In the genomic region with DNA sequence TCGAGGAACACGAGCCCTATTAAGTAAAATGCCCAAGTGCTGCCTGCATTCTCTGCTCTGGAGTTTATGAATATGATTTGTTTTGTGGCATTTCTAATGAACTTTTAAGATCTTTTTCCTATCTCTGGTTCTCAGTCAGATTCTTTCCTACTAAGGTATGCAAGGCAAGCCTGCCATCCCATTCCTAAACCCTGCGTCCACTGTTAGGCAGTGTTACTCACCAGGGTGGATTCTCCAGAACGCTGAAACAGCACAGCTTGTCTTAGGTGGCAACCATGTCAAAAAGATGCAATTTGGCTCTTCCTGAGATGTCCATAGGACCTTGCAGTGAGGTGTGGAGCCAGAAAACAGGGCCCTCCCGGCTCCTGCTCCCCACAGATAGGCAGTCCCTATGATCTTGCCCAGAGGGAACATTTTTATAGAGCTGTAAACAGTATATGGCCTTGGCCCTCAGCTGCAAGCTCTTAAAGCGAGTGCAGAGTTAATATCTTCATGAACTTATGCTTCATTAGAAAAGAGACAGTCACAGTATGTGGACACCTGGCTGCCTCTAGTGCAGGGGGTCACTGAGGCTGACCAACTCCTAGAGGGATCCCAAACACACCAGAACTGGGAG, we compare ENCODE assay signal across 25 cellular contexts.
DNase-seq lines count a peak whose midpoint lies in the region; ATAC-seq, FAIRE-seq and TF ChIP-seq lines count a peak whose summit lies in the region.
"Had no signal": no experiment of that assay in that cellular context is flagged by ENCODE, and none has a peak within 500 bp of the region (broad histone marks: within the 10 kb centered on the region; RNA-seq: fewer than 3 reads in every experiment).

No MANE protein-coding gene starts in this region.

- no peak for FAIRE-seq in K562 (lab: Jason Lieb, UNC)
- FAIRE-seq: A204.1, islet of Langerhans had no signal

- no peak overlapping the region for H3K27ac Mint-ChIP-seq in naive thymus-derived CD4-positive, alpha-beta T cell
- H3K27ac Mint-ChIP-seq: IgD-negative memory B cell; T-helper 2 cell treated with Interferon-gamma antibody and Interleukin-4, amounts not matched to agents 5 μg/mL and 100 μg/mL, for 36 hours had no signal

- peak; percentile 95 for ATAC-seq in IMR-90 (ENCODE audit: low read depth)
- peak; percentile 17 for ATAC-seq in K562
- ATAC-seq in left colon = peak; percentile 73
- ATAC-seq in naive thymus-derived CD4-positive, alpha-beta T cell = no peak
- ATAC-seq: gastrocnemius medialis, upper lobe of right lung had no signal

- DNase-seq in AG04450 (ENCODE audit: low read depth, low spot score) = peak; percentile 27
- peak; percentile 72 for DNase-seq in IMR-90
- DNase-seq in K562 (ENCODE audit: extremely low read depth in 1 of 4, low spot score in 3 of 4) = no peak
- DNase-seq in left colon = no peak
- DNase-seq in activated CD4-positive, alpha-beta T cell treated with anti-CD3 and anti-CD28 coated beads, Interleukin-2, amount 50 U/mL, for 4 hours = no peak
- DNase-seq in NCI-H446 treated with DMSO at 0.1 percent for 48 hours (lab: John Stamatoyannopoulos, UW) = no peak
- no peak for DNase-seq in naive thymus-derived CD4-positive, alpha-beta T cell
- DNase-seq in activated CD4-positive, alpha-beta T cell treated with anti-CD3 and anti-CD28 coated beads for 4 hours = no peak
- DNase-seq: activated CD4-positive, alpha-beta T cell treated with anti-CD3 and anti-CD28 coated beads, Interleukin-2, amount 50 U/mL, for 48 hours; activated effector memory CD4-positive, alpha-beta T cell treated with Interleukin-2 at 50 U/mL for 16 hours; adrenal gland; C1 segment of cervical spinal cord; Calu3; erythroblast; gastrocnemius medialis; HCEC 1CT; hippocampal formation; NCI-H526; stimulated activated CD4-positive, alpha-beta T cell treated with anti-CD3 and anti-CD28 coated beads, Interleukin-4, amount 100 ng/mL, for 24 hours; upper lobe of right lung had no signal

- no peak for TF ChIP-seq EP300 in K562 (IDR thresholded peaks at IDR 0.05; ENCODE audit: low read length)

- no peak for TF ChIP-seq POLR2A in IMR-90 (IDR thresholded peaks at IDR 0.05; ENCODE audit: low read depth, low read length)
- no peak for TF ChIP-seq POLR2A in K562 (conservative IDR thresholded peaks at IDR 0.05)

- peak overlapping the region; percentile 42; the same call in 1 of the 2 replicates for H3K14ac ChIP-seq in IMR-90 (replicated peaks; ENCODE audit: low read depth, low read length)

- no peak overlapping the region for H3K4me3 ChIP-seq in AG04450 (ENCODE audit: low read depth, low read length)
- H3K4me3 ChIP-seq in IMR-90 (ENCODE audit: insufficient read depth, low read depth, low read length) = no peak overlapping the region
- H3K4me3 ChIP-seq in K562 = no peak overlapping the region
- H3K4me3 ChIP-seq in naive thymus-derived CD4-positive, alpha-beta T cell (ENCODE audit: low read length) = no peak overlapping the region
- H3K4me3 ChIP-seq: adrenal gland, gastrocnemius medialis, upper lobe of right lung had no signal

- peak overlapping the region; percentile 62 for H2AK9ac ChIP-seq in IMR-90 (replicated peaks; ENCODE audit: low read depth, low read length, poor library complexity)

- peak overlapping the region; percentile 63; the same call in 1 of the 2 replicates for H2BK20ac ChIP-seq in IMR-90 (ENCODE audit: low read depth, low read length)

- 60% methylated on average over 1 of the region's 6 CpGs; no CpG with 5 or more reads in 1 of the 2 experiments for WGBS in IMR-90 (ENCODE audit: extremely low coverage in 2 of 2, insufficient read length in 1 of 2), 2 experiments
- 5% methylated on average over 6 of the region's 6 CpGs for whole genome bisulfite sequencing in K562 (ENCODE audit: insufficient coverage, low coverage, missing lambda C conversion rate)

- H3K9me3 Mint-ChIP-seq in naive thymus-derived CD4-positive, alpha-beta T cell = no peaks in the 10 kb centered on the region
- H3K9me3 Mint-ChIP-seq: central memory CD8-positive, alpha-beta T cell; IgD-negative memory B cell; T-helper 2 cell treated with Interferon-gamma antibody and Interleukin-4, amounts not matched to agents 5 μg/mL and 100 μg/mL, for 36 hours had no signal

- peak overlapping the region in 1 of 2 experiments; percentile 68; a peak in 2 of 4 replicates for H4K8ac ChIP-seq in IMR-90 (ENCODE audit: low read depth in 2 of 2, low read length in 2 of 2)

- H3K27me3 Mint-ChIP-seq in naive thymus-derived CD4-positive, alpha-beta T cell = peaks cover 3 to 24% (median 16%) of the 10 kb centered on the region in 5 donors

- H4K20me1 ChIP-seq in IMR-90 (ENCODE audit: insufficient read depth, low read length) = no peaks in the 10 kb centered on the region
- no peaks in the 10 kb centered on the region for H4K20me1 ChIP-seq in K562 (replicated peaks; ENCODE audit: control insufficient read depth, insufficient read depth, low read length)

- no peaks in the 10 kb centered on the region for H3K4me1 Mint-ChIP-seq in naive thymus-derived CD4-positive, alpha-beta T cell
- H3K4me1 Mint-ChIP-seq: central memory CD8-positive, alpha-beta T cell; IgD-negative memory B cell had no signal

- H3K18ac ChIP-seq in IMR-90 (ENCODE audit: low read depth, low read length) = no peak overlapping the region

- H2BK5ac ChIP-seq in IMR-90 (ENCODE audit: low read depth, low read length, poor library complexity, severe bottlenecking) = peak overlapping the region; percentile 36

- H3K79me2 ChIP-seq in K562 (ENCODE audit: control insufficient read depth, insufficient read depth, low read length) = no peaks in the 10 kb centered on the region

- no peak overlapping the region for H3K23ac ChIP-seq in IMR-90 (ENCODE audit: low read depth, low read length)

- H3K27me3 ChIP-seq in AG04450 (ENCODE audit: control insufficient read depth, insufficient read depth, low read length) = no peaks in the 10 kb centered on the region
- H3K27me3 ChIP-seq in IMR-90 (ENCODE audit: control insufficient read depth, insufficient read depth, low read length) = no peaks in the 10 kb centered on the region
- H3K27me3 ChIP-seq in K562 (ENCODE audit: control insufficient read depth in 2 of 2, insufficient read depth in 2 of 2, low read length in 2 of 2) = peaks cover 2 to 30% of the 10 kb centered on the region in 2 experiments; a peak in 4 of 5 replicates
- H3K27me3 ChIP-seq in naive thymus-derived CD4-positive, alpha-beta T cell (ENCODE audit: control insufficient read depth in 2 of 2, insufficient read depth in 2 of 2, low read length in 2 of 2) = no peaks in the 10 kb centered on the region
- H3K27me3 ChIP-seq: adrenal gland, gastrocnemius medialis, upper lobe of right lung had no signal

- H3K4me2 ChIP-seq in IMR-90 (ENCODE audit: low read depth, low read length) = no peak overlapping the region
- no peak overlapping the region for H3K4me2 ChIP-seq in K562 (ENCODE audit: insufficient read depth, low read length)

- H2AK5ac ChIP-seq in IMR-90 (ENCODE audit: low read depth, low read length) = no peak overlapping the region; the same call in 1 of the 2 replicates

- peaks cover 4% of the 10 kb centered on the region; the same call in 1 of the 2 replicates for H3K9me1 ChIP-seq in IMR-90 (ENCODE audit: insufficient read depth, low read length)
- no peaks in the 10 kb centered on the region for H3K9me1 ChIP-seq in K562 (ENCODE audit: control insufficient read depth, insufficient read depth, low read length)

- in situ Hi-C loops in IMR-90 (cut with MboI; ENCODE audit: low sequenced_read_pairs) = no loop called here
- in situ Hi-C loops in K562 (cut with MboI) = loop anchor here (5.0 kb wide), 1 partner anchor 47 kb away; no protein-coding TSS in a partner anchor

- intact Hi-C loops in IMR-90 (cut with micrococcal nuclease) (no loop called here), K562 (cut with micrococcal nuclease) (no loop called here), left colon (cut with DNase I, micrococcal nuclease) (no loop called here)
- intact Hi-C loops in naive thymus-derived CD4-positive, alpha-beta T cell (cut with micrococcal nuclease) = no loop called here

- H3K27ac ChIP-seq in AG04450 (ENCODE audit: low read depth, low read length) (peak overlapping the region; percentile 31), IMR-90 (ENCODE audit: insufficient read depth, low read length) (no peak overlapping the region), K562 (ENCODE audit: extremely low read depth, low read depth, low read length) (no peak overlapping the region)
- H3K27ac ChIP-seq in naive thymus-derived CD4-positive, alpha-beta T cell (ENCODE audit: low read depth, low read length) = no peak overlapping the region
- H3K27ac ChIP-seq: adrenal gland, gastrocnemius medialis, upper lobe of right lung had no signal

- no peak overlapping the region for H3K56ac ChIP-seq in IMR-90 (ENCODE audit: extremely low read depth, insufficient read depth, low read length)

- H3K4me3 Mint-ChIP-seq in naive thymus-derived CD4-positive, alpha-beta T cell = no peak overlapping the region
- H3K4me3 Mint-ChIP-seq: central memory CD8-positive, alpha-beta T cell; IgD-negative memory B cell; T-helper 2 cell treated with Interferon-gamma antibody and Interleukin-4, amounts not matched to agents 5 μg/mL and 100 μg/mL, for 36 hours had no signal

- dilution Hi-C loops in IMR-90 (cut with HindIII; ENCODE audit: low sequenced_read_pairs, unreplicated experiment) = no loop called here

- H4K91ac ChIP-seq in IMR-90 (ENCODE audit: insufficient read depth, low read depth, low read length) = 0 out of 2 replicates have a peak overlapping the region, but pooled peaks have one; percentile 23

- no peaks in the 10 kb centered on the region for H3K79me1 ChIP-seq in IMR-90 (ENCODE audit: low read depth in 1 of 2, low read length in 2 of 2)

- peak overlapping the region; percentile 53; the same call in 1 of the 2 replicates for H2BK120ac ChIP-seq in IMR-90 (ENCODE audit: low read depth, low read length)

- peak overlapping the region; percentile 23; the same call in 1 of the 2 replicates for H4K5ac ChIP-seq in IMR-90 (ENCODE audit: low read depth, low read length)

- no TSS peak for BruUV-seq in IMR-90 (replicated peaks; lab: Mats Ljungman, UMichigan)
- BruUV-seq in K562 (replicated peaks; lab: Mats Ljungman, UMichigan) = no TSS peak

- POLR2A ChIA-PET in AG04450 (lab: Yijun Ruan, JAX) = no interaction called here
- POLR2A ChIA-PET in IMR-90 (lab: Charles Lee; ENCODE audit: unreplicated experiment) = no interaction called here
- POLR2A ChIA-PET in K562 (lab: Yijun Ruan, JAX) = interaction anchor here (0.7 to 1.2 kb wide), 2 partner anchors 15 to 36 kb away, joined by 3 to 4 read pairs; no protein-coding TSS in a partner anchor
- POLR2A ChIA-PET in naive thymus-derived CD4-positive, alpha-beta T cell (lab: Charles Lee) = no interaction called here

- CTCF ChIA-PET in AG04450 (lab: Charles Lee) = interaction anchor here (1.2 kb wide), 1 partner anchor 12 kb away, joined by 3 read pairs; no protein-coding TSS in a partner anchor
- CTCF ChIA-PET in IMR-90 (lab: Yijun Ruan, JAX) = interaction anchor here (0.7 kb wide), 1 partner anchor 56 kb away, joined by 3 read pairs; no protein-coding TSS in a partner anchor
- CTCF ChIA-PET in K562 (lab: Yijun Ruan, JAX; ENCODE audit: low intra/inter-chr PET ratio) = no interaction called here
- CTCF ChIA-PET in naive thymus-derived CD4-positive, alpha-beta T cell (lab: Charles Lee) = no interaction called here

- no peak overlapping the region for H3K4ac ChIP-seq in IMR-90 (ENCODE audit: low read depth, low read length)

- TF ChIP-seq RAD21 in IMR-90 (IDR thresholded peaks at IDR 0.05; ENCODE audit: low read length) = no peak
- TF ChIP-seq RAD21 in K562 (CRISPR knock-in tag; conservative IDR thresholded peaks at IDR 0.05 in 1 of 2, IDR thresholded peaks at IDR 0.05 in 1 of 2) = no peak

- H2BK15ac ChIP-seq in IMR-90 (ENCODE audit: low read depth, low read length) = 0 out of 3 replicates have a peak overlapping the region, but pooled peaks have one; percentile 21

- TF ChIP-seq CTCF in AG04450 (IDR thresholded peaks at IDR 0.05; ENCODE audit: low read depth, low read length) (no peak), IMR-90 (conservative IDR thresholded peaks at IDR 0.05; ENCODE audit: low read depth, low read length) (no peak), K562 (IDR thresholded peaks at IDR 0.05 in 2 of 3, conservative IDR thresholded peaks at IDR 0.05 in 1 of 3; ENCODE audit: insufficient read depth in 2 of 3, low read depth in 1 of 3, low read length in 3 of 3) (no peak)

- H3K9me3 ChIP-seq in AG04450 (ENCODE audit: control insufficient read depth, insufficient read depth, low read length) (no peaks in the 10 kb centered on the region), IMR-90 (ENCODE audit: control insufficient read depth, insufficient read depth, low read length) (no peaks in the 10 kb centered on the region), K562 (replicated peaks; ENCODE audit: control insufficient read depth, insufficient read depth, low read depth, low read length) (no peaks in the 10 kb centered on the region)
- H3K9me3 ChIP-seq in naive thymus-derived CD4-positive, alpha-beta T cell (ENCODE audit: control insufficient read depth in 2 of 3, low read length in 3 of 3) = no peaks in the 10 kb centered on the region
- H3K9me3 ChIP-seq: adrenal gland, gastrocnemius medialis, upper lobe of right lung had no signal

- H3K4me1 ChIP-seq in IMR-90 (ENCODE audit: control insufficient read depth, insufficient read depth, low read length) (no peaks in the 10 kb centered on the region; the same call in 1 of the 2 replicates), K562 (replicated peaks in 1 of 2; ENCODE audit: control insufficient read depth in 2 of 2, insufficient read depth in 2 of 2, low read length in 2 of 2) (no peaks in the 10 kb centered on the region)
- H3K4me1 ChIP-seq in naive thymus-derived CD4-positive, alpha-beta T cell (ENCODE audit: control insufficient read depth in 2 of 2, insufficient read depth in 2 of 2, low read length in 2 of 2) = no peaks in the 10 kb centered on the region
- H3K4me1 ChIP-seq: adrenal gland, gastrocnemius medialis, upper lobe of right lung had no signal

- H3K36me3 Mint-ChIP-seq in naive thymus-derived CD4-positive, alpha-beta T cell = no peaks in the 10 kb centered on the region
- H3K36me3 Mint-ChIP-seq: IgD-negative memory B cell had no signal

- H2AFZ ChIP-seq in IMR-90 (replicated peaks; ENCODE audit: low read length, poor library complexity) = no peak overlapping the region
- H2AFZ ChIP-seq in K562 (ENCODE audit: low read depth, low read length) = no peak overlapping the region

- H3K36me3 ChIP-seq in IMR-90 (ENCODE audit: control insufficient read depth, insufficient read depth, low read length) (peaks cover 2% of the 10 kb centered on the region; the same call in 1 of the 2 replicates), K562 (ENCODE audit: control insufficient read depth, insufficient read depth, low read length) (no peaks in the 10 kb centered on the region)
- H3K36me3 ChIP-seq in naive thymus-derived CD4-positive, alpha-beta T cell (ENCODE audit: control insufficient read depth in 2 of 3, insufficient read depth in 3 of 3, low read length in 3 of 3) = no peaks in the 10 kb centered on the region
- H3K36me3 ChIP-seq: gastrocnemius medialis, upper lobe of right lung had no signal

- H3K9ac ChIP-seq in IMR-90 (ENCODE audit: low read depth, low read length) = no peak overlapping the region
- no peak overlapping the region; a peak in 1 of 4 replicates for H3K9ac ChIP-seq in K562 (ENCODE audit: insufficient read depth in 1 of 2, low read depth in 2 of 2, low read length in 2 of 2)

Comparison
In these comparisons a context has a peak if more than half of its experiments do, and no peak if none do; other contexts are left out.
1. DNase-seq: peak in AG04450 (single experiment) and IMR-90 (single experiment); none in K562 (0 of 4), left colon (0 of 2), activated CD4-positive, alpha-beta T cell treated with anti-CD3 and anti-CD28 coated beads, Interleukin-2, amount 50 U/mL, for 4 hours (0 of 2), NCI-H446 treated with DMSO at 0.1 percent for 48 hours (single experiment), naive thymus-derived CD4-positive, alpha-beta T cell (0 of 9) and activated CD4-positive, alpha-beta T cell treated with anti-CD3 and anti-CD28 coated beads for 4 hours (0 of 2).
2. CTCF ChIA-PET loops: an anchor here in AG04450 (1.2 kb wide) and IMR-90 (0.7 kb wide); none called in K562 and naive thymus-derived CD4-positive, alpha-beta T cell.